ENCODE assay signal across 20 cellular contexts in genomic region chr2:25838152-25838756, GRCh38. TPM values are rescaled to one million over a fixed set of nuclear protein-coding genes. Genes with fewer than 3 reads are reported as not detected.
DNase-seq lines count a peak whose midpoint lies in the region; ATAC-seq, FAIRE-seq and TF ChIP-seq lines count a peak whose summit lies in the region.
"Had no signal": no experiment of that assay in that cellular context is flagged by ENCODE, and none has a peak within 500 bp of the region (broad histone marks: within the 10 kb centered on the region; RNA-seq: fewer than 3 reads in every experiment).

No MANE protein-coding gene starts in this region.

- no peaks in the 10 kb centered on the region for H3K9me3 ChIP-seq in aorta (ENCODE audit: control insufficient read depth, low read length)

- no peaks in the 10 kb centered on the region for H3K4me1 ChIP-seq in aorta (ENCODE audit: control insufficient read depth in 1 of 2, insufficient read depth in 2 of 2, low read length in 2 of 2)

- CTCF ChIA-PET in WTC11 (lab: Charles Lee): interaction anchor here (0.7 to 1.9 kb wide), 2 partner anchors 14 to 1010 kb away, joined by 3 to 8 read pairs; no protein-coding TSS in a partner anchor

- 0 out of 2 replicates have a peak overlapping the region, but pooled peaks have one; percentile 20 for H3K27ac Mint-ChIP-seq in WTC11
- H3K27ac Mint-ChIP-seq: GM23338 had no signal

- H3K27me3 ChIP-seq in aorta (ENCODE audit: control insufficient read depth in 1 of 2, insufficient read depth in 2 of 2, low read length in 1 of 2): no peaks in the 10 kb centered on the region

- no peak for ATAC-seq in WTC11
- ATAC-seq in GM21360 (IDR thresholded peaks at IDR 0.05; ENCODE audit: unreplicated experiment): no peak
- no peak for ATAC-seq in aorta (ENCODE audit: low FRiP score)
- no peak for ATAC-seq in GM21528 (IDR thresholded peaks at IDR 0.05; ENCODE audit: low FRiP score, unreplicated experiment)
- ATAC-seq: GM23338, PC-3, SK-N-SH treated with all-trans-retinoic acid at 6 μM for 48 hours had no signal

- intact Hi-C loops in aorta (cut with DNase I): no loop called here

- no peaks in the 10 kb centered on the region for H3K27me3 Mint-ChIP-seq in WTC11 (ENCODE audit: low read depth)

- no peaks in the 10 kb centered on the region for H3K4me1 Mint-ChIP-seq in WTC11
- H3K4me1 Mint-ChIP-seq: GM23338 had no signal

- peaks cover 4% of the 10 kb centered on the region; the same call in 1 of the 2 replicates for H3K9me3 Mint-ChIP-seq in WTC11

- H3K4me3 ChIP-seq in aorta (ENCODE audit: low read length in 2 of 2): no peak overlapping the region
- H3K4me3 ChIP-seq: GM23338 had no signal

- POLR2A ChIA-PET in WTC11 (lab: Charles Lee): interaction anchor here (0.7 kb wide), 1 partner anchor 113 kb away, joined by 3 read pairs; no protein-coding TSS in a partner anchor

- no peak for TF ChIP-seq CTCF in WTC11 (IDR thresholded peaks at IDR 0.05)

- no peak overlapping the region for H3K27ac ChIP-seq in aorta (ENCODE audit: low read depth in 1 of 2, low read length in 2 of 2)
- H3K27ac ChIP-seq: RWPE1 had no signal

- no peaks in the 10 kb centered on the region for H3K36me3 ChIP-seq in aorta (ENCODE audit: control insufficient read depth in 1 of 2, insufficient read depth in 2 of 2, low read length in 1 of 2)

- DNase-seq in H54 (ENCODE audit: insufficient read length, low spot score) (no peak), WTC11 (ENCODE audit: low spot score) (no peak), left kidney (ENCODE audit: low read depth, low spot score) (peak; percentile 42), renal cortical epithelial cell (ENCODE audit: low read depth) (peak; percentile 77), aorta (no peak)
- DNase-seq: ACHN, C1 segment of cervical spinal cord, DMS 273 treated with DMSO at 0.1 percent for 48 hours, NCI-H1417 treated with DMSO at 0.1 percent for 48 hours, NCI-H187 treated with DMSO at 0.1 percent for 48 hours, NCI-H2227 treated with DMSO at 0.1 percent for 48 hours, NCI-H524, PC-3, SIG-M5 had no signal

- no peak overlapping the region for H3K4me3 Mint-ChIP-seq in WTC11
- H3K4me3 Mint-ChIP-seq: GM23338 had no signal

- no peak for TF ChIP-seq POLR2A in H54 (IDR thresholded peaks at IDR 0.05; ENCODE audit: low read depth, low read length)

- WGBS in aorta, 2 donors: 74 to 87% methylated on average over 2 of the region's 2 CpGs

- FAIRE-seq in H54 (lab: Jason Lieb, UNC): peak; percentile 82
- FAIRE-seq: G401.6 had no signal

- H3K36me3 Mint-ChIP-seq in WTC11: peaks cover 14% of the 10 kb centered on the region

TF ChIP-seq in WTC11, 78 proteins besides CTCF, POLR2A, EP300 and RAD21:
- no peak for TF ChIP-seq RORB (CRISPR knock-in tag; IDR thresholded peaks at IDR 0.05)
- no peak for TF ChIP-seq USF2 (CRISPR knock-in tag; IDR thresholded peaks at IDR 0.05)
- TF ChIP-seq JAZF1 (CRISPR knock-in tag; IDR thresholded peaks at IDR 0.05): no peak
- no peak for TF ChIP-seq GTF2I (CRISPR knock-in tag; conservative IDR thresholded peaks at IDR 0.05)
- TF ChIP-seq ZNF396 (CRISPR knock-in tag; IDR thresholded peaks at IDR 0.05; ENCODE audit: borderline replicate concordance): no peak
- no peak for TF ChIP-seq CDX4 (CRISPR knock-in tag; IDR thresholded peaks at IDR 0.05; ENCODE audit: borderline replicate concordance)
- TF ChIP-seq MAX (CRISPR knock-in tag; IDR thresholded peaks at IDR 0.05): no peak
- no peak for TF ChIP-seq PRDM15 (CRISPR knock-in tag; IDR thresholded peaks at IDR 0.05)
- no peak for TF ChIP-seq ZNF138 (CRISPR knock-in tag; conservative IDR thresholded peaks at IDR 0.05)
- TF ChIP-seq NFE2L1 (CRISPR knock-in tag; IDR thresholded peaks at IDR 0.05): no peak
- TF ChIP-seq GRHL2 (CRISPR knock-in tag; IDR thresholded peaks at IDR 0.05; ENCODE audit: insufficient replicate concordance, severe bottlenecking): no peak
- no peak for TF ChIP-seq ZNF263 (CRISPR knock-in tag; IDR thresholded peaks at IDR 0.05; ENCODE audit: low read depth)

RNA-seq across cellular contexts. Expression of gene ASXL2, which starts 40.0 kb away (rescaled TPM):
- 31.3 to 37.8 TPM (median 33.6 TPM) in 3 replicates for total RNA-seq in WTC11 (2021)
- total RNA-seq in renal cortical epithelial cell: 4.7 and 20.1 TPM in 2 replicates
- total RNA-seq in aorta: 10 to 100 TPM; 25.3 to 32.7 TPM
- polyA plus RNA-seq in aorta: 1 to 10 TPM; 1.4 to 3.0 TPM

Comparison
In these comparisons a context has a peak if more than half of its experiments do, and no peak if none do; other contexts are left out.
1. DNase-seq: peak in left kidney (single experiment) and renal cortical epithelial cell (single experiment); none in H54 (single experiment), WTC11 (single experiment) and aorta (0 of 2).